19 cellular contexts compared by ENCODE assay signal in the genomic region with DNA sequence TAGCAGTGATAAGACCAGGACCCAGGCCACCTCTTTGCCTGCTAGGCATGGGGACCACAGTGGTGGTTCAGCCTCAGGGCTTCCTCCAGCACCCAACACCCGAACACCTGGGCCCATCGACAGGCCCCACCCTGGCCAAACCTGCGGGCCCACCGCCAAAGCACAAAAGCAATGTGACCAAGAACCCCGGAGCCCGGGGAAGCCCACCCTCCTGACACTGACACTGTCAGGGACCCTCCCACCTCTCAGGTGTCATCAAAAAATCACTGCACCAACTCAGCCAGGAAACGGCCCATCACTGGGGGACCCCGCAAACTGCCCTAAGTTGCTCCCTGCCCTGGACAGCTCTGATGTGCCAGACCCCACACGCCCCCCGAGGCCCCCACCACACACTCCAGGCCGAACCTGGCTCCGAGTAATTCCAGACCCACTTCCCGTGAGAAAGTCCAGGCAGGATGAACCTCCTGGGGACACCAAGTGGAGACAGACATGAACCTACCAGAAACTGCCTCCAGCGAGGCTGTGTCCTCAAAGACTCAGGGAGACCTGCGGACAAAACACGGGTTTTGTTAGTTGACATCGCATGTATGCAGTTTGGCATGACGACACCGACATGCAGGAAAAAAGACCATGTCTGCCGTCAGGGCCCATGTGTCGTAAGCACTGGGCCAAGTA.
"Had no signal": no experiment of that assay in that cellular context is flagged by ENCODE, and none has a peak within 500 bp of the region (broad histone marks: within the 10 kb centered on the region; RNA-seq: fewer than 3 reads in every experiment).

No MANE protein-coding gene starts in this region.

- H3K27me3 ChIP-seq: neutrophil, pancreas, stomach, suprapubic skin, tibial nerve had no signal

- H3K4me3 Mint-ChIP-seq: activated naive CD8-positive, alpha-beta T cell treated with anti-CD3 and anti-CD28 coated beads, Interleukin-2, amount 10 ng/mL, durations not matched to agents 7 days and 5 days; activated T-cell treated with anti-CD3 and anti-CD28 coated beads, Interleukin-2, amount 50 U/mL, for 4 hours; T-helper 2 cell treated with Interferon-gamma antibody and Interleukin-4, amounts not matched to agents 5 μg/mL and 100 μg/mL, for 36 hours had no signal

- DNase-seq: activated CD8-positive, alpha-beta memory T cell treated with anti-CD3 and anti-CD28 coated beads, Interleukin-2, amount 50 U/mL, for 48 hours; activated naive CD4-positive, alpha-beta T cell treated with Interleukin-2 at 50 U/mL for 16 hours; activated naive CD8-positive, alpha-beta T cell treated with anti-CD3 and anti-CD28 coated beads, Interleukin-2, amount 10 ng/mL, durations not matched to agents 7 days and 5 days; activated T-cell treated with anti-CD3 and anti-CD28 coated beads, Interleukin-2, amount 50 U/mL, for 4 hours; amniotic stem cell; cerebellar nuclear complex; cortex of kidney; foreskin melanocyte; kidney; lower lobe of right lung; naive thymus-derived CD8-positive, alpha-beta T cell; pancreas; stimulated activated CD4-positive, alpha-beta T cell treated with anti-CD3 and anti-CD28 coated beads, Interleukin-12 subunit alpha, Interleukin-12 subunit beta, amount 100 ng/mL, for 4 hours; stomach had no signal

- H3K27me3 Mint-ChIP-seq: activated naive CD8-positive, alpha-beta T cell treated with anti-CD3 and anti-CD28 coated beads, Interleukin-2, amount 10 ng/mL, durations not matched to agents 7 days and 5 days; naive thymus-derived CD8-positive, alpha-beta T cell had no signal

- H3K4me3 ChIP-seq: lower lobe of right lung, pancreas, stomach, suprapubic skin, tibial nerve had no signal

- H3K9me3 Mint-ChIP-seq: activated naive CD8-positive, alpha-beta T cell treated with anti-CD3 and anti-CD28 coated beads, Interleukin-2, amount 10 ng/mL, durations not matched to agents 7 days and 5 days; activated T-cell treated with anti-CD3 and anti-CD28 coated beads, Interleukin-2, amount 50 U/mL, for 4 hours; naive thymus-derived CD8-positive, alpha-beta T cell; T-helper 2 cell treated with Interferon-gamma antibody and Interleukin-4, amounts not matched to agents 5 μg/mL and 100 μg/mL, for 36 hours had no signal

- H3K36me3 ChIP-seq: pancreas, suprapubic skin had no signal

- ATAC-seq: activated T-cell treated with anti-CD3 and anti-CD28 coated beads, Interleukin-2, amount 50 U/mL, for 4 hours; lower lobe of right lung; naive thymus-derived CD8-positive, alpha-beta T cell; pancreas; right cardiac atrium had no signal

- H3K27ac Mint-ChIP-seq: activated naive CD8-positive, alpha-beta T cell treated with anti-CD3 and anti-CD28 coated beads, Interleukin-2, amount 10 ng/mL, durations not matched to agents 7 days and 5 days; T-helper 2 cell treated with Interferon-gamma antibody and Interleukin-4, amounts not matched to agents 5 μg/mL and 100 μg/mL, for 36 hours had no signal

- H3K9me3 ChIP-seq: lower lobe of right lung, neutrophil, pancreas, stomach, suprapubic skin, tibial nerve had no signal

- H3K27ac ChIP-seq: lower lobe of right lung, neutrophil, pancreas, stomach, suprapubic skin, tibial nerve had no signal

- H3K36me3 Mint-ChIP-seq: activated naive CD8-positive, alpha-beta T cell treated with anti-CD3 and anti-CD28 coated beads, Interleukin-2, amount 10 ng/mL, durations not matched to agents 7 days and 5 days had no signal
